10 cellular contexts compared by ENCODE assay signal in the genomic region with DNA sequence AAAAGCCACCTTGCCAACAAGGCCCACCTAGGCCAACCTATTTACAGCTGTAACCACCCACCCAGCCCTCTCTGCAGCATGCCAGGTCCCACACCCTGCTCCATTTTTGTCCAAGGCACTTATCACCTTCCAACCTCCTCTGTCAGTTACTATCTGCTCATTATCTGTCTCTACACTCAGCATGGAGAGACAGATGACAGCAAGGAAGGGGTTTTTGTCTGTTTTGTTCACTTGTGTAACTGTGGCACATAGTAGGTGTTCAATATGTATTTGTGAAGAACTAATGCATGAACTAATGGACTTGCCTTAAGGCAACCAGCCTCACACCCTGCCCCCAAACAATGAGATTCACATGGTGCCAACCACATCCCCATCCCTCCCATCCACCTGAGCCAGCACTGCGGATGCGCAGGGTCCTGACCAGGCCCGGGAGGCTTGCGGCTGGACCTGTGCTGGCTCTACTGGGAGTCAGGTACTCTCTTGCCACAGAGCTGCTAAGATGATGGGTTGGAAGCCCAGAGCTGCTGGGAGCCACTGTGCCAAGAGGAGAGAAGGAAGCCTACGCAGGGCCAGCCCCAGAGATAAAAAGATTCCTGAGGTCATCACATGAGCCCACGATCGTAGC. TPM values are rescaled to one million over a fixed set of nuclear protein-coding genes. Genes with fewer than 3 reads are reported as not detected.
DNase-seq lines count a peak whose midpoint lies in the region; ATAC-seq and TF ChIP-seq lines count a peak whose summit lies in the region.
"Had no signal": no experiment of that assay in that cellular context is flagged by ENCODE, and none has a peak within 500 bp of the region (broad histone marks: within the 10 kb centered on the region; RNA-seq: fewer than 3 reads in every experiment).

No MANE protein-coding gene starts in this region.

- H3K4me1 ChIP-seq in breast epithelium = no peaks in the 10 kb centered on the region
- H3K4me1 ChIP-seq in left lung = peaks cover 0 to 93% of the 10 kb centered on the region in 2 donors
- H3K4me1 ChIP-seq in vagina = peaks cover 37% of the 10 kb centered on the region
- no peaks in the 10 kb centered on the region for H3K4me1 ChIP-seq in hepatocyte (ENCODE audit: insufficient read depth)
- no peaks in the 10 kb centered on the region for H3K4me1 ChIP-seq in prostate gland (replicated peaks)
- H3K4me1 ChIP-seq: gastrocnemius medialis had no signal

- peaks cover 21% of the 10 kb centered on the region for H4K20me1 ChIP-seq in hepatocyte (ENCODE audit: insufficient read depth, poor library complexity, severe bottlenecking)

- peaks cover 34% of the 10 kb centered on the region for H3K4me1 Mint-ChIP-seq in MCF 10A (ENCODE audit: insufficient read depth, unreplicated experiment)
- peaks cover 93% of the 10 kb centered on the region for H3K4me1 Mint-ChIP-seq in activated CD4-positive, alpha-beta memory T cell treated with anti-CD3 and anti-CD28 coated beads, Interleukin-2, amount 10 ng/mL, durations not matched to agents 7 days and 5 days

- no peak for TF ChIP-seq POLR2A in breast epithelium (IDR thresholded peaks at IDR 0.05)
- no peak for TF ChIP-seq POLR2A in vagina (IDR thresholded peaks at IDR 0.05)
- TF ChIP-seq POLR2A in prostate gland (IDR thresholded peaks at IDR 0.05) = no peak

- no peak overlapping the region for H3K4me3 ChIP-seq in breast epithelium
- H3K4me3 ChIP-seq in left lung = peak overlapping the region in 1 of 2 donors; percentile 34
- no peak overlapping the region for H3K4me3 ChIP-seq in vagina
- H3K4me3 ChIP-seq in hepatocyte = no peak overlapping the region
- H3K4me3 ChIP-seq in prostate gland = no peak overlapping the region
- H3K4me3 ChIP-seq: gastrocnemius medialis had no signal

- H3K4me2 ChIP-seq in hepatocyte = no peak overlapping the region

- H3K9me2 ChIP-seq in hepatocyte (replicated peaks; ENCODE audit: insufficient read depth) = no peaks in the 10 kb centered on the region

- WGBS in hepatocyte (ENCODE audit: low lambda C conversion rate, missing lambda C conversion rate) = 93% methylated on average over 7 of the region's 7 CpGs
- WGBS in prostate gland = 76% methylated on average over 7 of the region's 7 CpGs

- no peaks in the 10 kb centered on the region for H3K27me3 Mint-ChIP-seq in MCF 10A (ENCODE audit: insufficient read depth, unreplicated experiment)
- H3K27me3 Mint-ChIP-seq in activated CD4-positive, alpha-beta memory T cell treated with anti-CD3 and anti-CD28 coated beads, Interleukin-2, amount 10 ng/mL, durations not matched to agents 7 days and 5 days = no peaks in the 10 kb centered on the region

- peak overlapping the region; percentile 10 for H3K4me3 Mint-ChIP-seq in MCF 10A (ENCODE audit: unreplicated experiment)
- H3K4me3 Mint-ChIP-seq in activated CD4-positive, alpha-beta memory T cell treated with anti-CD3 and anti-CD28 coated beads, Interleukin-2, amount 10 ng/mL, durations not matched to agents 7 days and 5 days = peak overlapping the region; percentile 83

- H3K9me3 ChIP-seq in breast epithelium (no peaks in the 10 kb centered on the region), left lung (no peaks in the 10 kb centered on the region), vagina (no peaks in the 10 kb centered on the region), hepatocyte (ENCODE audit: low read depth) (no peaks in the 10 kb centered on the region), prostate gland (no peaks in the 10 kb centered on the region)
- H3K9me3 ChIP-seq: gastrocnemius medialis had no signal

- no peak for ATAC-seq in left lung
- ATAC-seq: gastrocnemius medialis had no signal

- POLR2A ChIA-PET in MCF 10A (lab: Yijun Ruan, JAX) = interaction anchor here (0.7 to 3.7 kb wide), 4 partner anchors 7 to 67 kb away, joined by 3 to 17 read pairs (median 3); a partner anchor contains a TSS
- POLR2A ChIA-PET in activated CD4-positive, alpha-beta memory T cell treated with anti-CD3 and anti-CD28 coated beads, Interleukin-2, amount 10 ng/mL, durations not matched to agents 7 days and 5 days (lab: Charles Lee) = interaction anchor here (0.7 to 5.8 kb wide), 16 partner anchors 9 to 81 kb away, joined by 3 to 82 read pairs (median 12); a partner anchor contains a TSS

- CTCF ChIA-PET in MCF 10A (lab: Yijun Ruan, JAX) = interaction anchor here (0.6 to 0.9 kb wide), 3 partner anchors 9 to 205 kb away, joined by 3 to 4 read pairs (median 4); no protein-coding TSS in a partner anchor
- CTCF ChIA-PET in activated CD4-positive, alpha-beta memory T cell treated with anti-CD3 and anti-CD28 coated beads, Interleukin-2, amount 10 ng/mL, durations not matched to agents 7 days and 5 days (lab: Charles Lee) = interaction anchor here (0.8 to 4.4 kb wide), 13 partner anchors 9 to 79 kb away, joined by 3 to 23 read pairs (median 6); a partner anchor contains a TSS

- peak overlapping the region in 1 of 2 donors; percentile 68 for H3K27ac ChIP-seq in breast epithelium
- H3K27ac ChIP-seq in left lung = peak overlapping the region; percentile 35 to 98
- peak overlapping the region; percentile 20 for H3K27ac ChIP-seq in vagina
- no peak overlapping the region for H3K27ac ChIP-seq in hepatocyte
- H3K27ac ChIP-seq in prostate gland = no peak overlapping the region

- H3K27ac Mint-ChIP-seq in MCF 10A (ENCODE audit: low read depth, unreplicated experiment) = peak overlapping the region; percentile 16
- H3K27ac Mint-ChIP-seq in activated CD4-positive, alpha-beta memory T cell treated with anti-CD3 and anti-CD28 coated beads, Interleukin-2, amount 10 ng/mL, durations not matched to agents 7 days and 5 days = peak overlapping the region; percentile 98

- H3K27me3 ChIP-seq in breast epithelium (no peaks in the 10 kb centered on the region), left lung (no peaks in the 10 kb centered on the region), vagina (no peaks in the 10 kb centered on the region), hepatocyte (no peaks in the 10 kb centered on the region), prostate gland (replicated peaks; ENCODE audit: insufficient read depth) (no peaks in the 10 kb centered on the region)
- H3K27me3 ChIP-seq: gastrocnemius medialis had no signal

- peaks cover 67% of the 10 kb centered on the region for H3K36me3 Mint-ChIP-seq in MCF 10A (ENCODE audit: insufficient read depth, unreplicated experiment)
- H3K36me3 Mint-ChIP-seq in activated CD4-positive, alpha-beta memory T cell treated with anti-CD3 and anti-CD28 coated beads, Interleukin-2, amount 10 ng/mL, durations not matched to agents 7 days and 5 days (ENCODE audit: low read depth) = peaks cover 88% of the 10 kb centered on the region

- no peak for TF ChIP-seq CTCF in MCF 10A (IDR thresholded peaks at IDR 0.05; ENCODE audit: unreplicated experiment)
- TF ChIP-seq CTCF in breast epithelium (IDR thresholded peaks at IDR 0.05) = no peak
- TF ChIP-seq CTCF in left lung (IDR thresholded peaks at IDR 0.05) = peak in 1 of 2 donors; percentile 2
- TF ChIP-seq CTCF in vagina (IDR thresholded peaks at IDR 0.05) = no peak
- no peak for TF ChIP-seq CTCF in hepatocyte (IDR thresholded peaks at IDR 0.05; ENCODE audit: poor library complexity)
- TF ChIP-seq CTCF in prostate gland (IDR thresholded peaks at IDR 0.05) = no peak

- H3K79me2 ChIP-seq in hepatocyte = no peaks in the 10 kb centered on the region

- H3K36me3 ChIP-seq in breast epithelium (no peaks in the 10 kb centered on the region), left lung (peaks cover 0 to 86% of the 10 kb centered on the region in 2 donors), vagina (peaks cover 0 to 62% of the 10 kb centered on the region in 2 donors), hepatocyte (replicated peaks; ENCODE audit: insufficient read depth, low read depth) (no peaks in the 10 kb centered on the region), prostate gland (peaks cover 8 to 11% of the 10 kb centered on the region in 2 donors)

- BruUV-seq in MCF 10A (replicated peaks; lab: Mats Ljungman, UMichigan) = no TSS peak

- DNase-seq in MCF 10A (ENCODE audit: unreplicated experiment) (no peak), breast epithelium (ENCODE audit: low spot score in 2 of 2) (no peak), left lung (no peak), vagina (ENCODE audit: extremely low spot score in 2 of 2) (no peak), hepatocyte (ENCODE audit: low spot score) (no peak), KBM-7 (no peak), prostate gland (ENCODE audit: low spot score) (no peak)
- DNase-seq in activated CD4-positive, alpha-beta memory T cell treated with anti-CD3 and anti-CD28 coated beads, Interleukin-2, amount 10 ng/mL, durations not matched to agents 7 days and 5 days = no peak
- DNase-seq: NCI-H1105 treated with DMSO at 0.1 percent for 48 hours had no signal

- intact Hi-C loops in MCF 10A (cut with micrococcal nuclease) (no loop called here), breast epithelium (cut with DNase I; ENCODE audit: low total_unique reads) (no loop called here), left lung (cut with DNase I) (no loop called here), vagina (cut with DNase I) (no loop called here), prostate gland (cut with DNase I) (no loop called here)

- in situ Hi-C loops in KBM-7 (cut with MboI; ENCODE audit: low pct_unique_long_range_greater_than_20kb, low sequenced_read_pairs) = no loop called here

- H2AFZ ChIP-seq in hepatocyte = no peak overlapping the region

- H3K9me3 Mint-ChIP-seq in MCF 10A (ENCODE audit: unreplicated experiment) = no peaks in the 10 kb centered on the region
- H3K9me3 Mint-ChIP-seq in activated CD4-positive, alpha-beta memory T cell treated with anti-CD3 and anti-CD28 coated beads, Interleukin-2, amount 10 ng/mL, durations not matched to agents 7 days and 5 days = no peaks in the 10 kb centered on the region

RNA-seq across cellular contexts. Expression of a gene that starts 17.2 kb away (rescaled TPM):
- total RNA-seq in MCF 10A (2022) (28.5 and 31.2 TPM in 2 replicates), breast epithelium (10 to 100 TPM; 31.4 to 64.0 (median 37.0) TPM), left lung (10 to 100 TPM; 22.7 to 34.8 TPM), vagina (25.3 TPM), hepatocyte (34.2 and 38.6 TPM in 2 replicates), prostate gland (10 to 100 TPM; 70.3 to 98.1 TPM)
- total RNA-seq in activated CD4-positive, alpha-beta memory T cell treated with anti-CD3 and anti-CD28 coated beads, Interleukin-2, amount 10 ng/mL, durations not matched to agents 7 days and 5 days = 10 to 100 TPM; 54.1 to 59.8 TPM
- 37.8 and 38.6 TPM in 2 replicates for polyA plus RNA-seq in hepatocyte

RNA-seq across cellular contexts. Expression of a gene that starts 19.9 kb away (rescaled TPM):
- total RNA-seq in MCF 10A (2022) (11.5 and 12.3 TPM in 2 replicates), breast epithelium (1 to 10 TPM; 4.0 to 6.9 (median 6.0) TPM), left lung (10 to 100 TPM; 11.5 to 12.7 TPM), vagina (6.1 TPM), hepatocyte (4.9 and 5.1 TPM in 2 replicates), prostate gland (10 to 100 TPM in 1 of 2 donors, 1 to 10 TPM in 1; 8.2 to 14.1 TPM)
- total RNA-seq in activated CD4-positive, alpha-beta memory T cell treated with anti-CD3 and anti-CD28 coated beads, Interleukin-2, amount 10 ng/mL, durations not matched to agents 7 days and 5 days = 10 to 100 TPM; 21.5 to 21.7 TPM
- polyA plus RNA-seq in hepatocyte = 8.6 and 9.7 TPM in 2 replicates

RNA-seq across cellular contexts. Expression of a gene that starts 42.2 kb away (rescaled TPM):
- total RNA-seq in MCF 10A (2022) (53.5 and 54.5 TPM in 2 replicates), breast epithelium (10 to 100 TPM; 18.7 to 22.1 (median 19.8) TPM), left lung (10 to 100 TPM; 33.4 to 40.3 TPM), vagina (21.1 TPM), hepatocyte (31.2 and 32.2 TPM in 2 replicates), prostate gland (10 to 100 TPM; 37.1 to 61.6 TPM)
- total RNA-seq in activated CD4-positive, alpha-beta memory T cell treated with anti-CD3 and anti-CD28 coated beads, Interleukin-2, amount 10 ng/mL, durations not matched to agents 7 days and 5 days = 10 to 100 TPM; 48.9 to 50.7 TPM
- polyA plus RNA-seq in hepatocyte = 36.6 and 38.8 TPM in 2 replicates

RNA-seq across cellular contexts. Expression of a gene that starts 54.7 kb away (rescaled TPM):
- total RNA-seq in MCF 10A (2022) (27.8 and 35.1 TPM in 2 replicates), breast epithelium (10 to 100 TPM; 11.4 to 38.6 (median 24.3) TPM), left lung (10 to 100 TPM; 47.0 to 55.0 TPM), vagina (44.7 TPM), hepatocyte (32.6 and 47.1 TPM in 2 replicates), prostate gland (100 to 1,000 TPM in 1 of 2 donors, 10 to 100 TPM in 1; 33.9 to 121 TPM)
- 10 to 100 TPM; 46.9 to 52.6 TPM for total RNA-seq in activated CD4-positive, alpha-beta memory T cell treated with anti-CD3 and anti-CD28 coated beads, Interleukin-2, amount 10 ng/mL, durations not matched to agents 7 days and 5 days
- 20.4 and 24.4 TPM in 2 replicates for polyA plus RNA-seq in hepatocyte

Comparison
In these comparisons a context has a peak if more than half of its experiments do, and no peak if none do; other contexts are left out.
1. H3K27ac ChIP-seq: peak in left lung (2 of 2) and vagina (single experiment); none in hepatocyte (single experiment) and prostate gland (0 of 2).